In genomic region chr4:27602172-27602571, GRCh38 we compare ENCODE assay signal across 26 cellular contexts.
"Had no signal": no experiment of that assay in that cellular context is flagged by ENCODE, and none has a peak within 500 bp of the region (broad histone marks: within the 10 kb centered on the region; RNA-seq: fewer than 3 reads in every experiment).

No MANE protein-coding gene starts in this region.

- H3K27ac ChIP-seq: stomach, suprapubic skin, testis, thoracic aorta, tibial artery, tibial nerve, transverse colon, upper lobe of left lung, upper lobe of right lung, uterus, vagina had no signal

- H3K4me1 ChIP-seq: stomach, suprapubic skin, testis, tibial artery, tibial nerve, transverse colon, upper lobe of left lung, upper lobe of right lung, uterus, vagina had no signal

- DNase-seq: stimulated activated CD4-positive, alpha-beta T cell treated with anti-CD3 and anti-CD28 coated beads, Interleukin-2, amount 100 ng/mL, for 48 hours; stimulated activated CD4-positive, alpha-beta T cell treated with anti-CD3 and anti-CD28 coated beads, Interleukin-4, amount 100 ng/mL, for 1 hour; stimulated activated CD4-positive, alpha-beta T cell treated with anti-CD3 and anti-CD28 coated beads, Interleukin-4, amount 100 ng/mL, for 24 hours; stimulated activated CD4-positive, alpha-beta T cell treated with anti-CD3 and anti-CD28 coated beads, Interleukin-4, amount 100 ng/mL, for 4 hours; stimulated activated CD8-positive, alpha-beta memory T cell treated with anti-CD3 and anti-CD28 coated beads, Interleukin-4, amount 100 ng/mL, for 48 hours; stimulated activated naive B cell treated with anti-CD40 and anti-IgM and Interleukin-4, amounts not matched to agents 10 μg/mL and 1 μg/mL and 100 μg/mL, for 72 hours; stimulated activated naive CD4-positive, alpha-beta T cell; stimulated activated naive CD4-positive, alpha-beta T cell treated with Interleukin-2 at 50 U/mL for 16 hours; stimulated activated naive CD8-positive, alpha-beta T cell treated with anti-CD3 and anti-CD28 coated beads, Interleukin-15, amount 100 ng/mL, for 72 hours; stimulated activated naive CD8-positive, alpha-beta T cell treated with anti-CD3 and anti-CD28 coated beads, Interleukin-15, Interleukin-2, amounts not matched to agents 100 U/mL and 50 U/mL, for 24 hours; stomach; substantia nigra; testis; tibial artery; transverse colon; trophoblast cell; upper lobe of left lung; upper lobe of right lung; uterus had no signal

- H3K9me3 ChIP-seq: stomach, suprapubic skin, testis, thoracic aorta, tibial artery, tibial nerve, transverse colon, upper lobe of left lung, upper lobe of right lung, uterus, vagina had no signal

- FAIRE-seq: urothelium cell line had no signal

- H3K4me3 ChIP-seq: stomach, suprapubic skin, testis, thoracic aorta, tibial artery, tibial nerve, transverse colon, upper lobe of left lung, upper lobe of right lung, uterus, vagina had no signal

- H3K36me3 ChIP-seq: stomach, suprapubic skin, thoracic aorta, tibial artery, tibial nerve, transverse colon, upper lobe of left lung, upper lobe of right lung, uterus, vagina had no signal

- ATAC-seq: stimulated activated effector memory CD8-positive, alpha-beta T cell treated with anti-CD3 and anti-CD28 coated beads, Interleukin-12 subunit alpha, Interleukin-12 subunit beta, amount 100 ng/mL, for 72 hours; stimulated activated memory B cell treated with anti-CD40 and anti-IgM and Interleukin-4, amounts not matched to agents 10 μg/mL and 1 μg/mL and 100 μg/mL, for 72 hours; stimulated activated naive B cell treated with anti-CD40 and anti-IgM and Interleukin-4, amounts not matched to agents 10 μg/mL and 1 μg/mL and 100 μg/mL, for 72 hours; stimulated activated naive CD8-positive, alpha-beta T cell treated with anti-CD3 and anti-CD28 coated beads, Interleukin-15, amount 100 ng/mL, for 72 hours; stimulated activated naive CD8-positive, alpha-beta T cell treated with anti-CD3 and anti-CD28 coated beads, Interleukin-15, Interleukin-2, amounts not matched to agents 100 U/mL and 50 U/mL, for 24 hours; upper lobe of right lung had no signal

- H3K27me3 ChIP-seq: stomach, suprapubic skin, testis, tibial artery, tibial nerve, transverse colon, upper lobe of left lung, upper lobe of right lung, uterus, vagina had no signal
